In genomic region chr15:42139596-42139995, GRCh38 we compare ENCODE assay signal across 26 cellular contexts. TPM values are rescaled to one million over a fixed set of nuclear protein-coding genes. Genes with fewer than 3 reads are reported as not detected.
A peak's percentile ranks its signal among the peaks of the same experiment; 100 is the strongest.
DNase-seq lines count a peak whose midpoint lies in the region; ATAC-seq and TF ChIP-seq lines count a peak whose summit lies in the region.
"Had no signal": no experiment of that assay in that cellular context is flagged by ENCODE, and none has a peak within 500 bp of the region (broad histone marks: within the 10 kb centered on the region; RNA-seq: fewer than 3 reads in every experiment).

No MANE protein-coding gene starts in this region.

- H3K27me3 Mint-ChIP-seq in natural killer cell treated with Interleukin-12 subunit alpha and Interleukin-12 subunit beta and Interleukin-15 and Interleukin-18, amount 100 ng/mL, for 72 hours, result peaks cover 0 to 3% of the 10 kb centered on the region in 2 donors
- H3K27me3 Mint-ChIP-seq in natural killer cell (ENCODE audit: low read depth in 2 of 2), result peaks cover 0 to 4% of the 10 kb centered on the region in 2 donors
- H3K27me3 Mint-ChIP-seq: stimulated activated naive CD8-positive, alpha-beta T cell treated with anti-CD3 and anti-CD28 coated beads, Interleukin-15, amount 100 ng/mL, for 72 hours had no signal

- H3K27me3 ChIP-seq in osteoblast (ENCODE audit: insufficient read depth, low read length), result peaks cover 28% of the 10 kb centered on the region
- H3K27me3 ChIP-seq in effector memory CD4-positive, alpha-beta T cell (replicated peaks; ENCODE audit: control insufficient read depth, insufficient read depth, low read length, poor library complexity, severe bottlenecking), result no peaks in the 10 kb centered on the region
- H3K27me3 ChIP-seq: BE2C, SJCRH30 had no signal

- no peaks in the 10 kb centered on the region for H3K9me3 ChIP-seq in osteoblast (ENCODE audit: low read depth, low read length)
- no peaks in the 10 kb centered on the region for H3K9me3 ChIP-seq in effector memory CD4-positive, alpha-beta T cell (ENCODE audit: control insufficient read depth, low read length)
- H3K9me3 ChIP-seq: BE2C, SJCRH30, tibial artery had no signal

- TF ChIP-seq CTCF in natural killer cell (IDR thresholded peaks at IDR 0.05), result no peak
- no peak for TF ChIP-seq CTCF in osteoblast (IDR thresholded peaks at IDR 0.05; ENCODE audit: extremely low read depth, low read depth, low read length)

- no peaks in the 10 kb centered on the region for H3K4me1 ChIP-seq in osteoblast (ENCODE audit: insufficient read depth, low read length)
- no peaks in the 10 kb centered on the region for H3K4me1 ChIP-seq in effector memory CD4-positive, alpha-beta T cell (ENCODE audit: control insufficient read depth, insufficient read depth, low read length, poor library complexity, severe bottlenecking)
- H3K4me1 ChIP-seq: BE2C, SJCRH30, tibial artery had no signal

- intact Hi-C loops in natural killer cell (cut with micrococcal nuclease), result loop anchor here (5.0 kb wide), 1 partner anchor 152 kb away; no protein-coding TSS in a partner anchor

- no peak overlapping the region for H2AFZ ChIP-seq in osteoblast (ENCODE audit: low read length)
- H2AFZ ChIP-seq: GM23338 had no signal

- no peak overlapping the region for H3K4me3 Mint-ChIP-seq in natural killer cell treated with Interleukin-12 subunit alpha and Interleukin-12 subunit beta and Interleukin-15 and Interleukin-18, amount 100 ng/mL, for 72 hours
- no peak overlapping the region for H3K4me3 Mint-ChIP-seq in natural killer cell
- H3K4me3 Mint-ChIP-seq: activated naive CD8-positive, alpha-beta T cell treated with anti-CD3 and anti-CD28 coated beads, Interleukin-2, amount 50 U/mL, for 24 hours; GM23338; stimulated activated naive CD8-positive, alpha-beta T cell treated with anti-CD3 and anti-CD28 coated beads, Interleukin-15, amount 100 ng/mL, for 72 hours; WTC11 had no signal

- H3K36me3 ChIP-seq in osteoblast (ENCODE audit: insufficient read depth, low read length), result no peaks in the 10 kb centered on the region
- no peaks in the 10 kb centered on the region for H3K36me3 ChIP-seq in effector memory CD4-positive, alpha-beta T cell (ENCODE audit: control insufficient read depth, insufficient read depth, low read length)
- H3K36me3 ChIP-seq: BE2C, SJCRH30, tibial artery had no signal

- H3K27ac Mint-ChIP-seq in natural killer cell treated with Interleukin-12 subunit alpha and Interleukin-12 subunit beta and Interleukin-15 and Interleukin-18, amount 100 ng/mL, for 72 hours, result no peak overlapping the region
- H3K27ac Mint-ChIP-seq in natural killer cell, result no peak overlapping the region
- H3K27ac Mint-ChIP-seq: activated naive CD8-positive, alpha-beta T cell treated with anti-CD3 and anti-CD28 coated beads, Interleukin-2, amount 50 U/mL, for 24 hours; GM23338; stimulated activated naive CD8-positive, alpha-beta T cell treated with anti-CD3 and anti-CD28 coated beads, Interleukin-15, amount 100 ng/mL, for 72 hours; WTC11 had no signal

- no peak overlapping the region for H3K4me2 ChIP-seq in osteoblast (ENCODE audit: insufficient read depth, low read length)
- H3K4me2 ChIP-seq: GM23338 had no signal

- H3K4me1 Mint-ChIP-seq in natural killer cell treated with Interleukin-12 subunit alpha and Interleukin-12 subunit beta and Interleukin-15 and Interleukin-18, amount 100 ng/mL, for 72 hours (ENCODE audit: low read depth in 2 of 2), result no peaks in the 10 kb centered on the region
- no peaks in the 10 kb centered on the region for H3K4me1 Mint-ChIP-seq in natural killer cell
- H3K4me1 Mint-ChIP-seq: activated naive CD8-positive, alpha-beta T cell treated with anti-CD3 and anti-CD28 coated beads, Interleukin-2, amount 50 U/mL, for 24 hours; GM23338; WTC11 had no signal

- no peaks in the 10 kb centered on the region for H3K9me3 Mint-ChIP-seq in natural killer cell treated with Interleukin-12 subunit alpha and Interleukin-12 subunit beta and Interleukin-15 and Interleukin-18, amount 100 ng/mL, for 72 hours
- H3K9me3 Mint-ChIP-seq in natural killer cell, result no peaks in the 10 kb centered on the region
- H3K9me3 Mint-ChIP-seq: activated naive CD8-positive, alpha-beta T cell treated with anti-CD3 and anti-CD28 coated beads, Interleukin-2, amount 50 U/mL, for 24 hours; stimulated activated naive CD8-positive, alpha-beta T cell treated with anti-CD3 and anti-CD28 coated beads, Interleukin-15, amount 100 ng/mL, for 72 hours had no signal

- H3K79me2 ChIP-seq in osteoblast (ENCODE audit: insufficient read depth, low read length), result no peaks in the 10 kb centered on the region

- DNase-seq in natural killer cell treated with Interleukin-12 subunit alpha and Interleukin-12 subunit beta and Interleukin-15 and Interleukin-18, amount 100 ng/mL, for 72 hours (ENCODE audit: low spot score), result peak; percentile 49
- DNase-seq in natural killer cell (no peak), erythroblast (lab: John Stamatoyannopoulos, UW) (peak; percentile 12 to 48), osteoblast (ENCODE audit: insufficient read length, low spot score, missing footprints) (peak; percentile 6), mucosa of gallbladder (ENCODE audit: low spot score) (no peak), HuH-7.5 (ENCODE audit: low spot score) (no peak)
- no peak for DNase-seq in effector memory CD4-positive, alpha-beta T cell
- no peak for DNase-seq in stimulated activated naive CD8-positive, alpha-beta T cell treated with anti-CD3 and anti-CD28 coated beads, Interleukin-15, Interleukin-2, amounts not matched to agents 100 U/mL and 50 U/mL, for 24 hours
- DNase-seq: activated CD4-positive, alpha-beta T cell treated with anti-CD3 and anti-CD28 coated beads, Interleukin-2, amount 50 U/mL, for 48 hours; activated naive CD8-positive, alpha-beta T cell treated with anti-CD3 and anti-CD28 coated beads, Interleukin-2, amount 50 U/mL, for 24 hours; BE2C; central memory CD4-positive, alpha-beta T cell; effector CD4-positive, alpha-beta T cell; foreskin fibroblast; NCI-H1105 treated with DMSO at 0.1 percent for 48 hours; NCI-H1930; NK-92 treated with Interleukin-12 subunit alpha and Interleukin-12 subunit beta, amount 100 ng/mL, for 24 hours; nucleus accumbens; SJCRH30 had no signal

- H3K27ac ChIP-seq in osteoblast (ENCODE audit: low read depth, low read length), result no peak overlapping the region
- H3K27ac ChIP-seq in effector memory CD4-positive, alpha-beta T cell (ENCODE audit: insufficient read depth, low read length, poor library complexity, severe bottlenecking), result no peak overlapping the region
- H3K27ac ChIP-seq: SJCRH30, tibial artery had no signal

- no peak overlapping the region for H3K4me3 ChIP-seq in osteoblast (ENCODE audit: insufficient read depth, low read length)
- no peak overlapping the region for H3K4me3 ChIP-seq in effector memory CD4-positive, alpha-beta T cell (ENCODE audit: insufficient read depth, low read depth, low read length, poor library complexity, severe bottlenecking)
- H3K4me3 ChIP-seq: GM23338, SJCRH30, tibial artery had no signal

- no peaks in the 10 kb centered on the region for H3K36me3 Mint-ChIP-seq in natural killer cell treated with Interleukin-12 subunit alpha and Interleukin-12 subunit beta and Interleukin-15 and Interleukin-18, amount 100 ng/mL, for 72 hours
- H3K36me3 Mint-ChIP-seq in natural killer cell, result no peaks in the 10 kb centered on the region
- H3K36me3 Mint-ChIP-seq: WTC11 had no signal

- H4K20me1 ChIP-seq in osteoblast (ENCODE audit: insufficient read depth, low read length), result no peaks in the 10 kb centered on the region

- TF ChIP-seq POLR2A in erythroblast (IDR thresholded peaks at IDR 0.05; ENCODE audit: low read length), result no peak

- no peak for ATAC-seq in natural killer cell treated with Interleukin-12 subunit alpha and Interleukin-12 subunit beta and Interleukin-15 and Interleukin-18, amount 100 ng/mL, for 72 hours
- ATAC-seq in natural killer cell, result no peak
- no peak for ATAC-seq in stimulated activated naive CD8-positive, alpha-beta T cell treated with anti-CD3 and anti-CD28 coated beads, Interleukin-15, Interleukin-2, amounts not matched to agents 100 U/mL and 50 U/mL, for 24 hours
- ATAC-seq: activated naive CD8-positive, alpha-beta T cell treated with anti-CD3 and anti-CD28 coated beads, Interleukin-2, amount 50 U/mL, for 24 hours; esophagus mucosa; GM23338; stimulated activated naive CD8-positive, alpha-beta T cell treated with anti-CD3 and anti-CD28 coated beads, Interleukin-15, amount 100 ng/mL, for 72 hours; WTC11 had no signal

RNA-seq across cellular contexts. Expression of gene PLA2G4F, which starts 16.8 kb away (rescaled TPM):
- not detected for total RNA-seq in natural killer cell treated with Interleukin-12 subunit alpha and Interleukin-12 subunit beta and Interleukin-15 and Interleukin-18, amount 100 ng/mL, for 72 hours
- total RNA-seq in natural killer cell (not detected), osteoblast (not detected in 2 replicates), mucosa of gallbladder (3.2 TPM)
- total RNA-seq: GM23338, M059J, SJCRH30, skeletal muscle tissue had no signal

RNA-seq across cellular contexts. Expression of gene PLA2G4D, which starts 45.2 kb away (rescaled TPM):
- not detected for total RNA-seq in natural killer cell treated with Interleukin-12 subunit alpha and Interleukin-12 subunit beta and Interleukin-15 and Interleukin-18, amount 100 ng/mL, for 72 hours
- not detected for total RNA-seq in natural killer cell
- not detected in 2 replicates for total RNA-seq in osteoblast
- not detected for total RNA-seq in mucosa of gallbladder
- total RNA-seq: SJCRH30, skeletal muscle tissue had no signal

Comparison
In these comparisons a context has a peak if more than half of its experiments do, and no peak if none do; other contexts are left out.
1. DNase-seq: peak in natural killer cell treated with Interleukin-12 subunit alpha and Interleukin-12 subunit beta and Interleukin-15 and Interleukin-18, amount 100 ng/mL, for 72 hours (single experiment), erythroblast (2 of 2) and osteoblast (single experiment); none in natural killer cell (single experiment), effector memory CD4-positive, alpha-beta T cell (0 of 3), mucosa of gallbladder (single experiment), stimulated activated naive CD8-positive, alpha-beta T cell treated with anti-CD3 and anti-CD28 coated beads, Interleukin-15, Interleukin-2, amounts not matched to agents 100 U/mL and 50 U/mL, for 24 hours (single experiment) and HuH-7.5 (single experiment).